17 cellular contexts compared by ENCODE assay signal in genomic region chr1:91345395-91346005, GRCh38. TPM values are rescaled to one million over a fixed set of nuclear protein-coding genes. Genes with fewer than 3 reads are reported as not detected.
DNase-seq lines count a peak whose midpoint lies in the region; ATAC-seq and TF ChIP-seq lines count a peak whose summit lies in the region.
"Had no signal": no experiment of that assay in that cellular context is flagged by ENCODE, and none has a peak within 500 bp of the region (broad histone marks: within the 10 kb centered on the region; RNA-seq: fewer than 3 reads in every experiment).

No MANE protein-coding gene starts in this region.

- no peak for TF ChIP-seq CTCF in IMR-90 (conservative IDR thresholded peaks at IDR 0.05; ENCODE audit: low read depth, low read length)
- no peak for TF ChIP-seq CTCF in choroid plexus epithelial cell (conservative IDR thresholded peaks at IDR 0.05; ENCODE audit: low read depth, low read length)
- no peak for TF ChIP-seq CTCF in mesothelial cell of epicardium (IDR thresholded peaks at IDR 0.05; ENCODE audit: unreplicated experiment)
- TF ChIP-seq CTCF in testis (IDR thresholded peaks at IDR 0.05): no peak
- no peak for TF ChIP-seq CTCF in osteoblast (IDR thresholded peaks at IDR 0.05; ENCODE audit: extremely low read depth, low read depth, low read length)

- no peak overlapping the region for H2BK120ac ChIP-seq in IMR-90 (ENCODE audit: low read depth, low read length)

- no peak for TF ChIP-seq RAD21 in IMR-90 (IDR thresholded peaks at IDR 0.05; ENCODE audit: low read length)

- in situ Hi-C loops in IMR-90 (cut with MboI; ENCODE audit: low sequenced_read_pairs): no loop called here

- H3K14ac ChIP-seq in IMR-90 (replicated peaks; ENCODE audit: low read depth, low read length): no peak overlapping the region

- H3K9ac ChIP-seq in IMR-90 (ENCODE audit: low read depth, low read length): no peak overlapping the region

- intact Hi-C loops in IMR-90 (cut with micrococcal nuclease): no loop called here
- intact Hi-C loops in testis (cut with DNase I; ENCODE audit: low total_unique reads): no loop called here
- intact Hi-C loops in sciatic nerve (cut with DNase I): no loop called here

- no peak overlapping the region for H4K8ac ChIP-seq in IMR-90 (ENCODE audit: low read depth in 2 of 2, low read length in 2 of 2)

- no peak overlapping the region for H3K18ac ChIP-seq in IMR-90 (ENCODE audit: low read depth, low read length)

- no peak overlapping the region for H3K4me2 ChIP-seq in IMR-90 (ENCODE audit: low read depth, low read length)
- no peak overlapping the region for H3K4me2 ChIP-seq in osteoblast (ENCODE audit: insufficient read depth, low read length)

- no peak overlapping the region for H3K56ac ChIP-seq in IMR-90 (ENCODE audit: extremely low read depth, insufficient read depth, low read length)

- TF ChIP-seq POLR2A in IMR-90 (IDR thresholded peaks at IDR 0.05; ENCODE audit: low read depth, low read length) (no peak), testis (IDR thresholded peaks at IDR 0.05) (no peak)

- no peaks in the 10 kb centered on the region for H3K79me1 ChIP-seq in IMR-90 (ENCODE audit: low read depth in 1 of 2, low read length in 2 of 2)

- no peak overlapping the region for H2BK5ac ChIP-seq in IMR-90 (ENCODE audit: low read depth, low read length, poor library complexity, severe bottlenecking)

- no peak overlapping the region for H4K5ac ChIP-seq in IMR-90 (ENCODE audit: low read depth, low read length)

- H3K27ac ChIP-seq in IMR-90 (ENCODE audit: insufficient read depth, low read length) (no peak overlapping the region), testis (peak overlapping the region; percentile 5 to 28), osteoblast (ENCODE audit: low read depth, low read length) (no peak overlapping the region)
- H3K27ac ChIP-seq: RWPE1 had no signal

- H2AK9ac ChIP-seq in IMR-90 (replicated peaks; ENCODE audit: low read depth, low read length, poor library complexity): no peak overlapping the region

- H3K9me3 ChIP-seq in IMR-90 (ENCODE audit: control insufficient read depth, insufficient read depth, low read length): no peaks in the 10 kb centered on the region
- H3K9me3 ChIP-seq in testis: no peaks in the 10 kb centered on the region
- no peaks in the 10 kb centered on the region for H3K9me3 ChIP-seq in osteoblast (ENCODE audit: low read depth, low read length)

- H3K36me3 Mint-ChIP-seq in mesothelial cell of epicardium: peaks cover 10% of the 10 kb centered on the region

- no peak overlapping the region for H3K23ac ChIP-seq in IMR-90 (ENCODE audit: low read depth, low read length)

- no peak overlapping the region for H2AK5ac ChIP-seq in IMR-90 (ENCODE audit: low read depth, low read length)

- H2AFZ ChIP-seq in IMR-90 (replicated peaks; ENCODE audit: low read length, poor library complexity): no peak overlapping the region
- H2AFZ ChIP-seq in osteoblast (ENCODE audit: low read length): no peak overlapping the region

- H3K27me3 ChIP-seq in IMR-90 (ENCODE audit: control insufficient read depth, insufficient read depth, low read length): no peaks in the 10 kb centered on the region
- no peaks in the 10 kb centered on the region for H3K27me3 ChIP-seq in testis
- H3K27me3 ChIP-seq in osteoblast (ENCODE audit: insufficient read depth, low read length): no peaks in the 10 kb centered on the region

- H3K9me1 ChIP-seq in IMR-90 (ENCODE audit: insufficient read depth, low read length): no peaks in the 10 kb centered on the region

- WGBS in IMR-90 (ENCODE audit: extremely low coverage in 2 of 2, insufficient read length in 1 of 2), 2 experiments: no CpG with 5 or more reads among the region's 4 CpGs
- WGBS in testis, 2 donors: 40 to 54% methylated on average over 4 of the region's 4 CpGs

- no peak overlapping the region for H3K4ac ChIP-seq in IMR-90 (ENCODE audit: low read depth, low read length)

- H3K4me3 ChIP-seq in IMR-90 (ENCODE audit: insufficient read depth, low read depth, low read length) (no peak overlapping the region), choroid plexus epithelial cell (ENCODE audit: low read depth, low read length) (no peak overlapping the region), testis (no peak overlapping the region), osteoblast (ENCODE audit: insufficient read depth, low read length) (no peak overlapping the region)

- POLR2A ChIA-PET in IMR-90 (lab: Charles Lee; ENCODE audit: unreplicated experiment): no interaction called here

- H3K4me3 Mint-ChIP-seq in mesothelial cell of epicardium: no peak overlapping the region
- H3K4me3 Mint-ChIP-seq: HFFc6 had no signal

- H3K4me1 ChIP-seq in IMR-90 (ENCODE audit: control insufficient read depth, insufficient read depth, low read length) (no peaks in the 10 kb centered on the region), testis (peaks cover 5% of the 10 kb centered on the region), osteoblast (ENCODE audit: insufficient read depth, low read length) (no peaks in the 10 kb centered on the region)

- ATAC-seq in IMR-90 (ENCODE audit: low read depth) (no peak), sciatic nerve (no peak)

- DNase-seq in IMR-90 (no peak), choroid plexus epithelial cell (ENCODE audit: low read depth) (peak; percentile 24), mesothelial cell of epicardium (ENCODE audit: low spot score in 2 of 2, unreplicated experiment in 2 of 2) (no peak), testis (no peak), sciatic nerve (ENCODE audit: low spot score) (no peak), osteoblast (ENCODE audit: insufficient read length, low spot score, missing footprints) (no peak), NCI-H1092 treated with DMSO at 0.1 percent for 48 hours (lab: John Stamatoyannopoulos, UW) (no peak)
- DNase-seq: C1 segment of cervical spinal cord, DMS79, H7, HFFc6, KG1, NCI-H1694 treated with DMSO at 0.1 percent for 48 hours, NCI-H510A, NCI-H748 treated with DMSO at 0.1 percent for 48 hours, OCI-M1 had no signal

- no peak overlapping the region for H2BK20ac ChIP-seq in IMR-90 (ENCODE audit: low read depth, low read length)

- H3K4me1 Mint-ChIP-seq in mesothelial cell of epicardium: peaks cover 22% of the 10 kb centered on the region

- CTCF ChIA-PET in IMR-90 (lab: Yijun Ruan, JAX): no interaction called here

- no peak overlapping the region for H4K91ac ChIP-seq in IMR-90 (ENCODE audit: insufficient read depth, low read depth, low read length)

- no peaks in the 10 kb centered on the region for H3K79me2 ChIP-seq in osteoblast (ENCODE audit: insufficient read depth, low read length)

- H4K20me1 ChIP-seq in IMR-90 (ENCODE audit: insufficient read depth, low read length): no peaks in the 10 kb centered on the region
- no peaks in the 10 kb centered on the region for H4K20me1 ChIP-seq in osteoblast (ENCODE audit: insufficient read depth, low read length)

- dilution Hi-C loops in IMR-90 (cut with HindIII; ENCODE audit: low sequenced_read_pairs, unreplicated experiment): no loop called here

- H3K36me3 ChIP-seq in IMR-90 (ENCODE audit: control insufficient read depth, insufficient read depth, low read length): no peaks in the 10 kb centered on the region
- no peaks in the 10 kb centered on the region for H3K36me3 ChIP-seq in testis (ENCODE audit: low read depth, missing control alignments)
- no peaks in the 10 kb centered on the region for H3K36me3 ChIP-seq in osteoblast (ENCODE audit: insufficient read depth, low read length)

- H3K9me3 Mint-ChIP-seq in mesothelial cell of epicardium: peaks cover 10% of the 10 kb centered on the region
- H3K9me3 Mint-ChIP-seq: HFFc6 had no signal

- no TSS peak for BruUV-seq in IMR-90 (replicated peaks; lab: Mats Ljungman, UMichigan)

- H3K27ac Mint-ChIP-seq in mesothelial cell of epicardium: peak overlapping the region; percentile 52
- H3K27ac Mint-ChIP-seq: HFFc6 had no signal

- no peak overlapping the region for H2BK15ac ChIP-seq in IMR-90 (ENCODE audit: low read depth, low read length)

- no peaks in the 10 kb centered on the region for H3K27me3 Mint-ChIP-seq in mesothelial cell of epicardium (ENCODE audit: low read depth)

TF ChIP-seq in IMR-90, 13 proteins besides CTCF, POLR2A, EP300 and RAD21:
- TF ChIP-seq CEBPB (IDR thresholded peaks at IDR 0.05; ENCODE audit: low read depth, low read length) (no peak), MAFK (IDR thresholded peaks at IDR 0.05; ENCODE audit: low read depth, low read length) (peak; percentile 95)

RNA-seq across cellular contexts. Expression of gene HFM1, which starts 59.1 kb away (rescaled TPM):
- total RNA-seq in IMR-90 (2012; rRNA removed): 0.18 and 0.83 TPM in 2 replicates
- 0.13 and 0.15 TPM in 2 replicates for polyA plus RNA-seq in IMR-90 (2012; rRNA removed)
- polyA plus RNA-seq in IMR-90 (2012; cell fraction: cytosol; rRNA removed): not detected in 2 replicates
- 0.42 TPM in 1 of 2 replicates, not detected in the other for polyA plus RNA-seq in IMR-90 (2012; cell fraction: nucleus; rRNA removed; ENCODE audit: low replicate concordance)
- 6.1 to 9.0 TPM (median 7.4 TPM) in 3 replicates for total RNA-seq in mesothelial cell of epicardium
- total RNA-seq in testis: 10 to 100 TPM; 20.5 to 27.1 TPM
- polyA plus RNA-seq in testis (ENCODE audit: insufficient read depth, low read depth, low replicate concordance): 12.6 TPM
- 2.3 TPM for total RNA-seq in sciatic nerve
- 0.29 and 0.36 TPM in 2 replicates for total RNA-seq in osteoblast
- total RNA-seq: HFFc6 had no signal

Comparison
In these comparisons a context has a peak if more than half of its experiments do, and no peak if none do; other contexts are left out.
1. H3K27ac ChIP-seq: peak in testis (2 of 2); none in IMR-90 (single experiment) and osteoblast (single experiment).